In genomic region chr2:69589973-69590652, GRCh38 we compare ENCODE assay signal across 2 cellular contexts.
TF ChIP-seq lines count a peak whose summit lies in the region.

No MANE protein-coding gene starts in this region.

TF ChIP-seq in A549, 52 proteins besides CTCF, POLR2A, EP300 and RAD21:
- no peak for TF ChIP-seq SMC3 (IDR thresholded peaks at IDR 0.05)
- TF ChIP-seq CBX8 (IDR thresholded peaks at IDR 0.05), result no peak
- TF ChIP-seq PBX3 (IDR thresholded peaks at IDR 0.05), result no peak
- no peak for TF ChIP-seq KDM5A (IDR thresholded peaks at IDR 0.05)
- TF ChIP-seq GATA3 (IDR thresholded peaks at IDR 0.05; ENCODE audit: borderline replicate concordance), result no peak
- TF ChIP-seq FOSL2 (IDR thresholded peaks at IDR 0.05), result no peak
- TF ChIP-seq FOSL2 (CRISPR knock-in tag; IDR thresholded peaks at IDR 0.05), result no peak
- TF ChIP-seq RNF2 (IDR thresholded peaks at IDR 0.05; ENCODE audit: borderline replicate concordance, low read depth), result no peak
- TF ChIP-seq HOXB13 (CRISPR knock-in tag; IDR thresholded peaks at IDR 0.05; ENCODE audit: low read depth), result no peak
- TF ChIP-seq USF2 (IDR thresholded peaks at IDR 0.05), result no peak
- TF ChIP-seq FOSB (CRISPR knock-in tag; IDR thresholded peaks at IDR 0.05), result no peak
- no peak for TF ChIP-seq MAX (IDR thresholded peaks at IDR 0.05)
- TF ChIP-seq RARB (CRISPR knock-in tag; IDR thresholded peaks at IDR 0.05), result no peak
- TF ChIP-seq BHLHE40 (IDR thresholded peaks at IDR 0.05; ENCODE audit: low read depth, low read length), result no peak

TF ChIP-seq in IMR-90, 13 proteins besides CTCF, POLR2A, EP300 and RAD21:
- TF ChIP-seq CHD1 (IDR thresholded peaks at IDR 0.05; ENCODE audit: low read depth, low read length) (no peak), MAZ (IDR thresholded peaks at IDR 0.05; ENCODE audit: borderline replicate concordance, low read depth, low read length) (no peak), BHLHE40 (IDR thresholded peaks at IDR 0.05; ENCODE audit: low read depth, low read length) (no peak), NFE2L2 (IDR thresholded peaks at IDR 0.05; ENCODE audit: low read depth, low read length) (peak; percentile 49; the same call in 1 of the 2 replicates)
